8 cellular contexts compared by ENCODE assay signal in genomic region chr19:16075430-16076153, GRCh38. TPM values are rescaled to one million over a fixed set of nuclear protein-coding genes. Genes with fewer than 3 reads are reported as not detected.
DNase-seq lines count a peak whose midpoint lies in the region; ATAC-seq, FAIRE-seq and TF ChIP-seq lines count a peak whose summit lies in the region.

No MANE protein-coding gene starts in this region.

- H3K4me3 ChIP-seq in H7 (ENCODE audit: insufficient read depth, low read depth, low read length): peak overlapping the region; percentile 86
- peak overlapping the region; percentile 69 for H3K4me3 ChIP-seq in WI38 (ENCODE audit: low read depth, low read length)
- peak overlapping the region; percentile 74 to 97 for H3K4me3 ChIP-seq in small intestine (ENCODE audit: low read depth in 1 of 2, low read length in 2 of 2)

- H3K36me3 ChIP-seq in H7 (replicated peaks; ENCODE audit: control insufficient read depth, insufficient read depth, low read length): no peaks in the 10 kb centered on the region; the same call in 1 of the 2 replicates
- H3K36me3 ChIP-seq in small intestine (ENCODE audit: control insufficient read depth in 2 of 2, insufficient read depth in 2 of 2, low read length in 2 of 2): no peaks in the 10 kb centered on the region

- H3K27ac ChIP-seq in small intestine (ENCODE audit: low read depth in 1 of 2, low read length in 1 of 2): peak overlapping the region; percentile 88 to 99

- no peaks in the 10 kb centered on the region for H3K27me3 ChIP-seq in H7 (ENCODE audit: control insufficient read depth, insufficient read depth, low read length)
- no peaks in the 10 kb centered on the region for H3K27me3 ChIP-seq in small intestine (ENCODE audit: control insufficient read depth in 2 of 2, insufficient read depth in 2 of 2, low read length in 2 of 2)

- no peak for FAIRE-seq in small intestine (lab: Jason Lieb, UNC)

- peaks cover 17% of the 10 kb centered on the region for H3K27me3 Mint-ChIP-seq in glutamatergic neuron (ENCODE audit: unreplicated experiment)

- DNase-seq in H7 (no peak), glutamatergic neuron (no peak), small intestine (no peak), omental fat pad (ENCODE audit: low spot score) (no peak), medulla oblongata (ENCODE audit: extremely low spot score) (no peak)

- WGBS in small intestine, 3 donors: 28 to 30% (median 28%) methylated on average over 21 of the region's 21 CpGs

- peaks cover 15% of the 10 kb centered on the region for H3K4me1 Mint-ChIP-seq in glutamatergic neuron (ENCODE audit: low read depth, unreplicated experiment)

- H3K4me3 Mint-ChIP-seq in glutamatergic neuron (ENCODE audit: unreplicated experiment): peak overlapping the region; percentile 83

- no peak for TF ChIP-seq CTCF in WI38 (IDR thresholded peaks at IDR 0.05; ENCODE audit: low read depth, low read length)
- no peak for TF ChIP-seq CTCF in glutamatergic neuron (IDR thresholded peaks at IDR 0.05; ENCODE audit: partially characterized antibody, unreplicated experiment)
- TF ChIP-seq CTCF in omental fat pad (IDR thresholded peaks at IDR 0.05): no peak

- H3K9me3 ChIP-seq in small intestine (ENCODE audit: control insufficient read depth, low read depth): no peaks in the 10 kb centered on the region

- H3K36me3 Mint-ChIP-seq in glutamatergic neuron (ENCODE audit: unreplicated experiment): no peaks in the 10 kb centered on the region

- peaks cover 7 to 8% of the 10 kb centered on the region in 2 donors for H3K4me1 ChIP-seq in small intestine (ENCODE audit: control insufficient read depth in 2 of 2, insufficient read depth in 1 of 2, low read depth in 1 of 2, low read length in 1 of 2)

- H3K9me3 Mint-ChIP-seq in glutamatergic neuron (ENCODE audit: unreplicated experiment): peaks cover 10% of the 10 kb centered on the region

- ATAC-seq in omental fat pad (ENCODE audit: low FRiP score) (no peak), HG02571 (IDR thresholded peaks at IDR 0.05; ENCODE audit: unreplicated experiment) (no peak), GM18502 (IDR thresholded peaks at IDR 0.05; ENCODE audit: poor library complexity, unreplicated experiment) (no peak)

- peak overlapping the region; percentile 77 for H3K27ac Mint-ChIP-seq in glutamatergic neuron (ENCODE audit: unreplicated experiment)

RNA-seq across cellular contexts. Expression of gene TPM4, which starts 0.7 kb away (rescaled TPM):
- total RNA-seq in H7 (2014; rRNA removed; shearing (Covaris generic)): 429 and 498 TPM in 2 replicates
- 310 TPM for total RNA-seq in glutamatergic neuron (ENCODE audit: unreplicated experiment)
- 100 to 1,000 TPM; 135 to 238 (median 152) TPM for polyA plus RNA-seq in small intestine
- 100 to 1,000 TPM; 293 to 486 (median 418) TPM for total RNA-seq in omental fat pad

RNA-seq across cellular contexts. Expression of gene RAB8A, which starts 36.1 kb away (rescaled TPM):
- 59.3 and 63.3 TPM in 2 replicates for total RNA-seq in H7 (2014; rRNA removed; shearing (Covaris generic))
- total RNA-seq in glutamatergic neuron (ENCODE audit: unreplicated experiment) (58.9 TPM), omental fat pad (10 to 100 TPM; 32.5 to 51.9 (median 40.0) TPM)
- polyA plus RNA-seq in small intestine: 100 to 1,000 TPM in 1 of 3 donors, 10 to 100 TPM in 2; 58.0 to 107 (median 82.7) TPM
